26 cellular contexts compared by ENCODE assay signal in the genomic region with DNA sequence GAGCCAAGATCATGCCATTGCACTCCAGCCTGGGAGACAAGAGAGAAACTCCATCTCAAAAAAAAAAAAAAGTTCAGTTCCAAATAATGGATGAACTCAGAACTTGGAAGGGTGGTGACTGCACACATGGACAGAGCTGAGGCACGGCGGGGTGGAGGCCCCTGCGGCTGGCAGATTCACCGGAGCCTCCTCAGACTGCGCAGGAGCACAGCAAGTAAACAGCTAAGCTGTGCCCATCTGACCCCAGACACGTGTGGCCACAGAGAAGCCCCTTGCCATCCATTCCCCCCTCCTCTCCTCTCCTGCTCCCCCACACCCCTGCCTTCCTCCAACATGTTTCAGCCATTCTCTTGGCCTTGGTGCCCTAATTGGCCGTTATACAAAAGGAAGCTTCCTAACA. TPM values are rescaled to one million over a fixed set of nuclear protein-coding genes. Genes with fewer than 3 reads are reported as not detected.
DNase-seq lines count a peak whose midpoint lies in the region; ATAC-seq, FAIRE-seq and TF ChIP-seq lines count a peak whose summit lies in the region.
"Had no signal": no experiment of that assay in that cellular context is flagged by ENCODE, and none has a peak within 500 bp of the region (broad histone marks: within the 10 kb centered on the region; RNA-seq: fewer than 3 reads in every experiment).

No MANE protein-coding gene starts in this region.

- WGBS in H9 (ENCODE audit: extremely low coverage, insufficient read length, low lambda C conversion rate), result no CpG with 5 or more reads among the region's 7 CpGs

- H3K27me3 ChIP-seq in H9 (ENCODE audit: insufficient read depth, low read length), result no peaks in the 10 kb centered on the region

- H3K4me1 Mint-ChIP-seq in activated T-cell treated with anti-CD3 and anti-CD28 coated beads, Interleukin-2, amount 50 U/mL, for 24 hours (ENCODE audit: low read depth), result peaks cover 11% of the 10 kb centered on the region
- H3K4me1 Mint-ChIP-seq in activated T-cell treated with anti-CD3 and anti-CD28 coated beads, Interleukin-2, amount 50 U/mL, for 4 hours (ENCODE audit: low read depth), result peaks cover 3% of the 10 kb centered on the region
- peaks cover 5 to 16% of the 10 kb centered on the region in 2 experiments for H3K4me1 Mint-ChIP-seq in H9
- H3K4me1 Mint-ChIP-seq in stimulated activated naive B cell treated with anti-CD40 and anti-IgM and Interleukin-4, amounts not matched to agents 10 μg/mL and 1 μg/mL and 100 μg/mL, for 72 hours, result peaks cover 0 to 4% of the 10 kb centered on the region in 2 donors

- no peak overlapping the region for H3K4me2 ChIP-seq in H9 (ENCODE audit: insufficient read depth, insufficient read length, low read length)
- H3K4me2 ChIP-seq: PC-9 had no signal

- no peak overlapping the region for H3K27ac Mint-ChIP-seq in activated T-cell treated with anti-CD3 and anti-CD28 coated beads, Interleukin-2, amount 50 U/mL, for 24 hours
- H3K27ac Mint-ChIP-seq in H9, result no peak overlapping the region
- H3K27ac Mint-ChIP-seq in stimulated activated naive B cell treated with anti-CD40 and anti-IgM and Interleukin-4, amounts not matched to agents 10 μg/mL and 1 μg/mL and 100 μg/mL, for 72 hours, result peak overlapping the region; percentile 69
- H3K27ac Mint-ChIP-seq: CD8-positive, alpha-beta T cell had no signal

- H3K18ac ChIP-seq in H9 (ENCODE audit: insufficient read length, low read depth, low read length), result no peak overlapping the region

- H3K9me3 ChIP-seq in H9 (ENCODE audit: control insufficient read depth, low read depth, low read length) (no peaks in the 10 kb centered on the region), kidney (ENCODE audit: control insufficient read depth in 1 of 2, low read length in 2 of 2) (no peaks in the 10 kb centered on the region)

- H4K91ac ChIP-seq in H9 (ENCODE audit: insufficient read length, low read depth, low read length), result no peak overlapping the region

- no peak overlapping the region for H2AFZ ChIP-seq in H9 (ENCODE audit: low read length)
- H2AFZ ChIP-seq: PC-9 had no signal

- no peak for TF ChIP-seq CTCF in H9 (conservative IDR thresholded peaks at IDR 0.05)
- no peak for TF ChIP-seq CTCF in kidney (IDR thresholded peaks at IDR 0.05; ENCODE audit: borderline replicate concordance, extremely low read depth, insufficient read depth)

- no peak overlapping the region for H2AK5ac ChIP-seq in H9 (ENCODE audit: insufficient read length, low read length)

- no peak overlapping the region for H3K4me3 Mint-ChIP-seq in activated T-cell treated with anti-CD3 and anti-CD28 coated beads, Interleukin-2, amount 50 U/mL, for 24 hours
- H3K4me3 Mint-ChIP-seq in activated T-cell treated with anti-CD3 and anti-CD28 coated beads, Interleukin-2, amount 50 U/mL, for 4 hours, result no peak overlapping the region
- no peak overlapping the region for H3K4me3 Mint-ChIP-seq in H9
- no peak overlapping the region for H3K4me3 Mint-ChIP-seq in stimulated activated naive B cell treated with anti-CD40 and anti-IgM and Interleukin-4, amounts not matched to agents 10 μg/mL and 1 μg/mL and 100 μg/mL, for 72 hours
- H3K4me3 Mint-ChIP-seq: CD8-positive, alpha-beta T cell had no signal

- H3K27ac ChIP-seq in H9 (ENCODE audit: insufficient read length, low read depth, low read length), result no peak overlapping the region
- H3K27ac ChIP-seq in kidney (ENCODE audit: low read depth in 2 of 2, low read length in 2 of 2), result no peak overlapping the region
- H3K27ac ChIP-seq: 22Rv1, PC-9 had no signal

- no peaks in the 10 kb centered on the region for H3K9me3 Mint-ChIP-seq in activated T-cell treated with anti-CD3 and anti-CD28 coated beads, Interleukin-2, amount 50 U/mL, for 24 hours
- no peaks in the 10 kb centered on the region for H3K9me3 Mint-ChIP-seq in activated T-cell treated with anti-CD3 and anti-CD28 coated beads, Interleukin-2, amount 50 U/mL, for 4 hours
- H3K9me3 Mint-ChIP-seq in H9, result no peaks in the 10 kb centered on the region
- no peaks in the 10 kb centered on the region for H3K9me3 Mint-ChIP-seq in stimulated activated naive B cell treated with anti-CD40 and anti-IgM and Interleukin-4, amounts not matched to agents 10 μg/mL and 1 μg/mL and 100 μg/mL, for 72 hours
- H3K9me3 Mint-ChIP-seq: CD8-positive, alpha-beta T cell had no signal

- H2BK20ac ChIP-seq in H9 (ENCODE audit: low read depth, low read length, poor library complexity, severe bottlenecking), result no peak overlapping the region

- no peak overlapping the region for H4K8ac ChIP-seq in H9 (replicated peaks; ENCODE audit: insufficient read length, low read depth, low read length)

- no peaks in the 10 kb centered on the region for H3K4me1 ChIP-seq in H9 (ENCODE audit: insufficient read depth, low read length)
- no peaks in the 10 kb centered on the region for H3K4me1 ChIP-seq in kidney (ENCODE audit: control insufficient read depth in 1 of 2, insufficient read depth in 1 of 2, low read depth in 1 of 2, low read length in 2 of 2)

- H3K4me3 ChIP-seq in kidney (ENCODE audit: low read length in 2 of 2), result no peak overlapping the region
- H3K4me3 ChIP-seq: PC-9 had no signal

- H3K79me2 ChIP-seq in H9 (ENCODE audit: insufficient read depth, low read length), result no peaks in the 10 kb centered on the region

- no peak for ATAC-seq in activated T-cell treated with anti-CD3 and anti-CD28 coated beads, Interleukin-2, amount 50 U/mL, for 4 hours
- ATAC-seq in stimulated activated naive B cell treated with anti-CD40 and anti-IgM and Interleukin-4, amounts not matched to agents 10 μg/mL and 1 μg/mL and 100 μg/mL, for 72 hours (replicated peaks), result no peak
- ATAC-seq in HG02852 (IDR thresholded peaks at IDR 0.05; ENCODE audit: unreplicated experiment), result no peak
- ATAC-seq: CD8-positive, alpha-beta T cell had no signal

- H3K23me2 ChIP-seq in H9 (ENCODE audit: insufficient read length, low read depth, low read length, poor library complexity, severe bottlenecking), result no peaks in the 10 kb centered on the region

- no peak overlapping the region for H2BK12ac ChIP-seq in H9 (ENCODE audit: insufficient read length, low read depth, low read length)

- no peak overlapping the region; the same call in 1 of the 2 replicates for H3K14ac ChIP-seq in H9 (ENCODE audit: insufficient read depth, low read length)

- no peak overlapping the region for H4K5ac ChIP-seq in H9 (ENCODE audit: insufficient read length, low read depth, low read length)

- H3K9ac ChIP-seq in H9 (ENCODE audit: extremely low read depth, insufficient read length, low read length), result no peak overlapping the region
- H3K9ac ChIP-seq in kidney (ENCODE audit: low read length in 2 of 2), result no peak overlapping the region

- H3T11ph ChIP-seq in H9 (ENCODE audit: low read length), result no peak overlapping the region

- H3K23ac ChIP-seq in H9 (ENCODE audit: insufficient read length, low read depth, low read length), result no peak overlapping the region

- H2BK15ac ChIP-seq in H9 (ENCODE audit: low read depth, low read length), result no peak overlapping the region

- no peak overlapping the region for H2BK120ac ChIP-seq in H9 (ENCODE audit: low read depth, low read length, poor library complexity, severe bottlenecking)

- no peaks in the 10 kb centered on the region for H3K36me3 Mint-ChIP-seq in activated T-cell treated with anti-CD3 and anti-CD28 coated beads, Interleukin-2, amount 50 U/mL, for 24 hours (ENCODE audit: low read depth)
- H3K36me3 Mint-ChIP-seq in activated T-cell treated with anti-CD3 and anti-CD28 coated beads, Interleukin-2, amount 50 U/mL, for 4 hours (ENCODE audit: insufficient read depth), result no peaks in the 10 kb centered on the region
- no peaks in the 10 kb centered on the region for H3K36me3 Mint-ChIP-seq in H9 (ENCODE audit: insufficient read depth in 1 of 3, low read depth in 3 of 3)
- H3K36me3 Mint-ChIP-seq in stimulated activated naive B cell treated with anti-CD40 and anti-IgM and Interleukin-4, amounts not matched to agents 10 μg/mL and 1 μg/mL and 100 μg/mL, for 72 hours, result no peaks in the 10 kb centered on the region
- H3K36me3 Mint-ChIP-seq: CD8-positive, alpha-beta T cell had no signal

- intact Hi-C loops in kidney (cut with DNase I), result no loop called here

- FAIRE-seq in kidney (lab: Jason Lieb, UNC), result no peak

- peak; percentile 9 for DNase-seq in activated T-cell treated with anti-CD3 and anti-CD28 coated beads, Interleukin-2, amount 50 U/mL, for 24 hours
- DNase-seq in activated T-cell treated with anti-CD3 and anti-CD28 coated beads, Interleukin-2, amount 50 U/mL, for 4 hours, result no peak
- peak; percentile 17 for DNase-seq in H9
- peak; percentile 33 for DNase-seq in kidney
- DNase-seq in stimulated activated naive B cell treated with anti-CD40 and anti-IgM and Interleukin-4, amounts not matched to agents 10 μg/mL and 1 μg/mL and 100 μg/mL, for 72 hours, result no peak
- no peak for DNase-seq in iPS-NIHi11 (ENCODE audit: low spot score)
- DNase-seq in inferior parietal cortex (ENCODE audit: extremely low spot score), result no peak
- DNase-seq: ACHN; AML-193; C1 segment of cervical spinal cord; CD8-positive, alpha-beta T cell; GDM1; KG1; NCI-H1092; NCI-H146; NCI-H2029; NCI-H226; NCI-H510A treated with DMSO at 0.1 percent for 48 hours; NCI-H748 treated with DMSO at 0.1 percent for 48 hours; PC-9; RPMI8226; SIG-M5 had no signal

- H3K36me3 ChIP-seq in kidney (ENCODE audit: control insufficient read depth in 1 of 2, insufficient read depth in 2 of 2, low read length in 2 of 2), result no peaks in the 10 kb centered on the region

- H3K79me1 ChIP-seq in H9 (ENCODE audit: insufficient read depth, low read depth, low read length, poor library complexity, severe bottlenecking), result no peaks in the 10 kb centered on the region

- H4K20me1 ChIP-seq in H9 (ENCODE audit: control insufficient read depth, insufficient read depth, insufficient read length), result no peaks in the 10 kb centered on the region

- H3K56ac ChIP-seq in H9 (ENCODE audit: insufficient read length, low read depth, low read length), result no peak overlapping the region

- no peak overlapping the region for H3K4ac ChIP-seq in H9 (ENCODE audit: low read depth, low read length)

- no peak overlapping the region for H2BK5ac ChIP-seq in H9 (ENCODE audit: insufficient read length, low read length)

- no peaks in the 10 kb centered on the region for H3K27me3 Mint-ChIP-seq in activated T-cell treated with anti-CD3 and anti-CD28 coated beads, Interleukin-2, amount 50 U/mL, for 24 hours
- H3K27me3 Mint-ChIP-seq in activated T-cell treated with anti-CD3 and anti-CD28 coated beads, Interleukin-2, amount 50 U/mL, for 4 hours (ENCODE audit: low read depth), result no peaks in the 10 kb centered on the region
- peaks cover 3% of the 10 kb centered on the region; the same call in 1 of the 2 replicates for H3K27me3 Mint-ChIP-seq in H9 (ENCODE audit: low read depth)
- H3K27me3 Mint-ChIP-seq in stimulated activated naive B cell treated with anti-CD40 and anti-IgM and Interleukin-4, amounts not matched to agents 10 μg/mL and 1 μg/mL and 100 μg/mL, for 72 hours, result peaks cover 17 to 27% of the 10 kb centered on the region in 2 donors

RNA-seq across cellular contexts. Expression of a gene that starts 15.6 kb away (rescaled TPM):
- total RNA-seq in activated T-cell treated with anti-CD3 and anti-CD28 coated beads, Interleukin-2, amount 50 U/mL, for 4 hours, result not detected
- total RNA-seq in H9 (2021) (not detected in 2 replicates), kidney (not detected)
- 20.0 TPM for polyA plus RNA-seq in kidney (ENCODE audit: insufficient read depth, low read depth, low replicate concordance)
- total RNA-seq: CD8-positive, alpha-beta T cell; H4; HT1080; PC-9 had no signal

RNA-seq across cellular contexts. Expression of a gene that starts 20.3 kb away (rescaled TPM):
- total RNA-seq in activated T-cell treated with anti-CD3 and anti-CD28 coated beads, Interleukin-2, amount 50 U/mL, for 4 hours, result not detected
- total RNA-seq in H9 (2021) (1.7 TPM in 2 replicates), kidney (5.1 TPM)
- polyA plus RNA-seq in kidney (ENCODE audit: insufficient read depth, low read depth, low replicate concordance), result 6.8 TPM
- total RNA-seq: CD8-positive, alpha-beta T cell; H4; HT1080; PC-9 had no signal

RNA-seq across cellular contexts. Expression of a gene that starts 37.3 kb away (rescaled TPM):
- under 1 TPM; 0.14 to 0.42 (median 0.38) TPM for total RNA-seq in activated T-cell treated with anti-CD3 and anti-CD28 coated beads, Interleukin-2, amount 50 U/mL, for 4 hours
- total RNA-seq in H9 (2021) (0.66 and 0.81 TPM in 2 replicates), kidney (0.16 TPM)
- polyA plus RNA-seq in kidney (ENCODE audit: insufficient read depth, low read depth, low replicate concordance), result 0.52 TPM
- total RNA-seq: CD8-positive, alpha-beta T cell; H4; PC-9 had no signal

Comparison
In these comparisons a context has a peak if more than half of its experiments do, and no peak if none do; other contexts are left out.
1. DNase-seq: peak in activated T-cell treated with anti-CD3 and anti-CD28 coated beads, Interleukin-2, amount 50 U/mL, for 24 hours (single experiment), H9 (single experiment) and kidney (single experiment); none in activated T-cell treated with anti-CD3 and anti-CD28 coated beads, Interleukin-2, amount 50 U/mL, for 4 hours (single experiment), stimulated activated naive B cell treated with anti-CD40 and anti-IgM and Interleukin-4, amounts not matched to agents 10 μg/mL and 1 μg/mL and 100 μg/mL, for 72 hours (single experiment), iPS-NIHi11 (single experiment) and inferior parietal cortex (single experiment).